In genomic region chr2:203813684-203814083, GRCh38 we compare ENCODE assay signal across 1 cellular context.
TF ChIP-seq lines count a peak whose summit lies in the region.

No MANE protein-coding gene starts in this region.

TF ChIP-seq in WTC11, 78 proteins besides CTCF, POLR2A, EP300 and RAD21 (continued from another document):
- no peak for TF ChIP-seq ZNF512 (CRISPR knock-in tag; IDR thresholded peaks at IDR 0.05; ENCODE audit: borderline replicate concordance)
